Comparison of ENCODE assay signal across 1 cellular context in the genomic region with DNA sequence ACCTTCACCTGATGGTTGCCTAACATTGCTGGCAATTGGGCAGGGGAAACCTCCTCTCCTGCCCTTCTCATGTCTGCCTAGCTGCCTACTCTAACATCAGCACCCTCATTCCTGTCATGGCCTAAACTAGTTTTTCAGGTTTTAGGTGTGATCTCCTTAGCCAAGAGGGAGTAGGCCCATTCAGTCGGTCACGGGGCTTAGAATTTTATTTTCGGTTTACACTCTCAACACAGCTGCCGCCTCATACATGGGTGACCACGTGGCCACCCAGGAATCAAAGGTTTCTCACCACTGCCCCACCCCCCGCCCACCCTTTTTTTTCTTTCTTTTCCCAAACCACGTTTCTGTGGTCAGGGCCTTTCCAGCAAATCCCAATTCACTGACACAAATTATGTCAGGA.
TF ChIP-seq lines count a peak whose summit lies in the region.

No MANE protein-coding gene starts in this region.

TF ChIP-seq in H1, 55 proteins besides CTCF, POLR2A, EP300 and RAD21:
- TF ChIP-seq CHD7 (IDR thresholded peaks at IDR 0.05; ENCODE audit: insufficient replicate concordance, low read length) (no peak), BCL11A (IDR thresholded peaks at IDR 0.05; ENCODE audit: low read depth in 2 of 2, low read length in 2 of 2) (no peak), JUND (IDR thresholded peaks at IDR 0.05; ENCODE audit: low read length) (no peak), CTBP2 (IDR thresholded peaks at IDR 0.05; ENCODE audit: borderline replicate concordance, insufficient read depth, insufficient read length, low read length) (no peak), JUN (IDR thresholded peaks at IDR 0.05; ENCODE audit: low read depth, low read length) (no peak), ATF3 (IDR thresholded peaks at IDR 0.05; ENCODE audit: insufficient read depth, low read depth, low read length) (no peak), E2F6 (IDR thresholded peaks at IDR 0.05) (0 out of 2 replicates have a peak, but pooled peaks have one; percentile 16), KDM5A (IDR thresholded peaks at IDR 0.05; ENCODE audit: low read length) (no peak), TEAD4 (IDR thresholded peaks at IDR 0.05; ENCODE audit: low read depth, low read length) (no peak), CHD1 (IDR thresholded peaks at IDR 0.05; ENCODE audit: low read depth, low read length) (no peak), POU5F1 (IDR thresholded peaks at IDR 0.05; ENCODE audit: low read depth, low read length) (no peak), POLR2AphosphoS5 (IDR thresholded peaks at IDR 0.05; ENCODE audit: low read depth, low read length) (peak; percentile 41; the same call in 1 of the 2 replicates), SUZ12 (IDR thresholded peaks at IDR 0.05; ENCODE audit: low read length) (no peak), SIRT6 (IDR thresholded peaks at IDR 0.05; ENCODE audit: low read length) (no peak), SP1 (IDR thresholded peaks at IDR 0.05; ENCODE audit: low read depth, low read length) (0 out of 2 replicates have a peak, but pooled peaks have one; percentile 35), SP4 (IDR thresholded peaks at IDR 0.05; ENCODE audit: low read length) (no peak), MAFK (IDR thresholded peaks at IDR 0.05; ENCODE audit: low read depth, low read length) (no peak), RBBP5 (IDR thresholded peaks at IDR 0.05; ENCODE audit: borderline replicate concordance, low read depth, low read length) (no peak; the same call in 1 of the 2 replicates), RNF2 (IDR thresholded peaks at IDR 0.05; ENCODE audit: borderline replicate concordance, low read depth, low read length, missing control alignments, poor library complexity, severe bottlenecking) (no peak), ASH2L (IDR thresholded peaks at IDR 0.05; ENCODE audit: low read length) (peak; percentile 38), CBX5 (IDR thresholded peaks at IDR 0.05; ENCODE audit: low read depth, low read length) (no peak), SAP30 (IDR thresholded peaks at IDR 0.05; ENCODE audit: insufficient read depth, insufficient replicate concordance, low read length) (no peak), HDAC2 (IDR thresholded peaks at IDR 0.05; ENCODE audit: borderline replicate concordance in 1 of 2, low read depth in 2 of 2, low read length in 2 of 2) (no peak), NRF1 (IDR thresholded peaks at IDR 0.05; ENCODE audit: low read depth, low read length) (no peak), BRCA1 (IDR thresholded peaks at IDR 0.05; ENCODE audit: low read depth, low read length) (no peak)
- TF ChIP-seq, protein P1, sequence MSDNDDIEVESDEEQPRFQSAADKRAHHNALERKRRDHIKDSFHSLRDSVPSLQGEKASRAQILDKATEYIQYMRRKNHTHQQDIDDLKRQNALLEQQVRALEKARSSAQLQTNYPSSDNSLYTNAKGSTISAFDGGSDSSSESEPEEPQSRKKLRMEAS (IDR thresholded peaks at IDR 0.05): 0 out of 2 replicates have a peak, but pooled peaks have one; percentile 17
